Comparison of ENCODE assay signal across 8 cellular contexts in the genomic region with DNA sequence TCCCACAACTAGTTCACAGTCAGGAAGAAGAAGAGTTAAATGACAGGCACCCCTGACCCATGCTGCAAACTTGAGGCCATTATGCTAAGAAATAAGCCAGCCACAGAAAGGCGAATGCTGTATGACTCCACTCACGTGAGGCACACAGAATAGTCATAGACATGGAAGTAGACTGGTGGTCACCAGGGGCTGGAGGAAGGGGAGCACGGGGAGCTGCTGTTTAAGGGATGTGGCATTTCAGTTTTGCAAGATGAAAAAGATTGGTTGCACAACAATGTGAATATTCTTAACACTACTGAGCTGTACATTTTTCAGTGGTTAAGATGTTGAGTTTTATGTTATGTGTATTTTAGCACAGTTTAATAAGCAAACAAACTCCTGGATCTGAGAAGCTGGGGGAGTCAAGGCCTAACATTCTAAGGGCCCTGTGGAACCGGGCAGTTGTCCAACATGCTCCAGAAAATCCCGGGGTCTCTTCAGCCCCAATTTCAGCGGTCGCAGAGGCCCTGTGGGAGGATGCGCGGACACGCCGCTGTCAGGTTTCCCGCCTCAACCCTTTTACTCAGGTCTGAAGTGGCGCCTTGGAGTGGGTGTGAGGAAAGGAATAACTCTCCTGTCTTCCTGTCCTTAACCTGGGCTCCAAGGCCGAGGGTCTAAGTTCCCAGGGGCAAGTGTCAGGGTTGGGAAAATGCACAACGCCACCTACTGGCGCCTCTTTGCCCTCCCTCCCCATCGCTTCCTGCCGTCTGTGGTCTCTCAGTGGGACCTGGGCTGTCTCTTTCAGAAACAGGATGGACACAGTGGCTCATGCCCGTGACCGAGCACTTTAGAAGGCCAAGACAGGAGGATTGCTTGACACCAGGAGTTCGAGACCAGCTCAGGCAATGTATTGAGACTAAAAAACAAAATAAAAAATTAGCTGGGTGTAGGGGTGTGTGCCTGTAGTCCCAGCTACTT. TPM values are rescaled to one million over a fixed set of nuclear protein-coding genes. Genes with fewer than 3 reads are reported as not detected.
DNase-seq lines count a peak whose midpoint lies in the region; TF ChIP-seq lines count a peak whose summit lies in the region.
"Had no signal": no experiment of that assay in that cellular context is flagged by ENCODE, and none has a peak within 500 bp of the region (broad histone marks: within the 10 kb centered on the region; RNA-seq: fewer than 3 reads in every experiment).

No MANE protein-coding gene starts in this region.

- no peaks in the 10 kb centered on the region for H3K36me3 Mint-ChIP-seq in activated T-helper 2 cell treated with anti-CD3 and anti-CD28 coated beads, Interferon-gamma antibody, Interleukin-2, Interleukin-4, amounts not matched to agents 10 μg/mL and 5 μg/mL and 100 μg/mL, durations not matched to agents 14 hours and 24 hours and 36 hours (ENCODE audit: low read depth)
- H3K36me3 Mint-ChIP-seq: T-cell had no signal

- H3K27me3 Mint-ChIP-seq in activated T-helper 2 cell treated with anti-CD3 and anti-CD28 coated beads, Interferon-gamma antibody, Interleukin-2, Interleukin-4, amounts not matched to agents 10 μg/mL and 5 μg/mL and 100 μg/mL, durations not matched to agents 14 hours and 24 hours and 36 hours (ENCODE audit: low read depth) = peaks cover 21% of the 10 kb centered on the region

- no peak overlapping the region for H3K4me3 ChIP-seq in GM12865 (ENCODE audit: low read depth, low read length)
- no peak overlapping the region for H3K4me3 ChIP-seq in iPS DF 6.9 (ENCODE audit: low read length)
- H3K4me3 ChIP-seq in lower leg skin (ENCODE audit: low read depth, poor library complexity, severe bottlenecking) = no peak overlapping the region

- no peak for TF ChIP-seq POLR2A in lower leg skin (IDR thresholded peaks at IDR 0.05)

- DNase-seq in GM12865 (ENCODE audit: low read depth) (peak; percentile 51), iPS DF 6.9 (ENCODE audit: low read depth, low spot score) (peak; percentile 83), KG1 (lab: John Stamatoyannopoulos, UW) (no peak), lower leg skin (ENCODE audit: low spot score in 2 of 2) (no peak)
- peak; percentile 47 for DNase-seq in activated T-cell treated with anti-CD3 and anti-CD28 coated beads, Interleukin-2, amount 50 U/mL, for 1 hour
- no peak for DNase-seq in activated T-helper 2 cell treated with anti-CD3 and anti-CD28 coated beads, Interferon-gamma antibody, Interleukin-2, Interleukin-4, amounts not matched to agents 10 μg/mL and 5 μg/mL and 100 μg/mL, durations not matched to agents 14 hours and 24 hours and 36 hours (ENCODE audit: low spot score)

- H3K9me3 Mint-ChIP-seq in activated T-helper 2 cell treated with anti-CD3 and anti-CD28 coated beads, Interferon-gamma antibody, Interleukin-2, Interleukin-4, amounts not matched to agents 10 μg/mL and 5 μg/mL and 100 μg/mL, durations not matched to agents 14 hours and 24 hours and 36 hours = no peaks in the 10 kb centered on the region
- H3K9me3 Mint-ChIP-seq: T-cell had no signal

- no peak overlapping the region for H3K27ac Mint-ChIP-seq in activated T-helper 2 cell treated with anti-CD3 and anti-CD28 coated beads, Interferon-gamma antibody, Interleukin-2, Interleukin-4, amounts not matched to agents 10 μg/mL and 5 μg/mL and 100 μg/mL, durations not matched to agents 14 hours and 24 hours and 36 hours
- H3K27ac Mint-ChIP-seq: T-cell had no signal

- H3K27ac ChIP-seq in iPS DF 6.9 (ENCODE audit: low read length) = no peak overlapping the region

- no peak overlapping the region for H3K4me3 Mint-ChIP-seq in activated T-helper 2 cell treated with anti-CD3 and anti-CD28 coated beads, Interferon-gamma antibody, Interleukin-2, Interleukin-4, amounts not matched to agents 10 μg/mL and 5 μg/mL and 100 μg/mL, durations not matched to agents 14 hours and 24 hours and 36 hours (ENCODE audit: low read depth)
- H3K4me3 Mint-ChIP-seq: T-cell had no signal

- TF ChIP-seq CTCF in GM12865 (IDR thresholded peaks at IDR 0.05; ENCODE audit: insufficient read depth, low read depth, low read length, missing control alignments) (peak; percentile 73), LNCAP (IDR thresholded peaks at IDR 0.05) (peak; percentile 58), lower leg skin (IDR thresholded peaks at IDR 0.05) (no peak)

- peaks cover 10% of the 10 kb centered on the region for H3K4me1 Mint-ChIP-seq in activated T-helper 2 cell treated with anti-CD3 and anti-CD28 coated beads, Interferon-gamma antibody, Interleukin-2, Interleukin-4, amounts not matched to agents 10 μg/mL and 5 μg/mL and 100 μg/mL, durations not matched to agents 14 hours and 24 hours and 36 hours (ENCODE audit: low read depth)

- intact Hi-C loops in activated T-helper 2 cell treated with anti-CD3 and anti-CD28 coated beads, Interferon-gamma antibody, Interleukin-2, Interleukin-4, amounts not matched to agents 10 μg/mL and 5 μg/mL and 100 μg/mL, durations not matched to agents 14 hours and 24 hours and 36 hours (cut with micrococcal nuclease) = loop anchor here (5.0 kb wide), 2 partner anchors 37 to 278 kb away; partner anchors contain the start of gene NEK5
- intact Hi-C loops in lower leg skin (cut with DNase I; ENCODE audit: low total_unique reads) = no loop called here

- no CpG with 5 or more reads among the region's 21 CpGs for WGBS in iPS DF 6.9 (ENCODE audit: insufficient coverage, insufficient read length)
- 68 to 72% methylated on average over 21 of the region's 21 CpGs for WGBS in lower leg skin, 2 donors

- no peaks in the 10 kb centered on the region for H3K9me3 ChIP-seq in iPS DF 6.9 (ENCODE audit: control insufficient read depth, insufficient read depth, low read length)

- H3K36me3 ChIP-seq in iPS DF 6.9 (ENCODE audit: control insufficient read depth, insufficient read depth, low read length) = no peaks in the 10 kb centered on the region

- H3K27me3 ChIP-seq in iPS DF 6.9 (ENCODE audit: control insufficient read depth, insufficient read depth, low read length) = no peaks in the 10 kb centered on the region

- H3K4me1 ChIP-seq in iPS DF 6.9 (ENCODE audit: control insufficient read depth, insufficient read depth, low read length) = no peaks in the 10 kb centered on the region

RNA-seq across cellular contexts. Expression of gene TMEM272, which starts 4.4 kb away (rescaled TPM):
- total RNA-seq in activated T-helper 2 cell treated with anti-CD3 and anti-CD28 coated beads, Interferon-gamma antibody, Interleukin-2, Interleukin-4, amounts not matched to agents 10 μg/mL and 5 μg/mL and 100 μg/mL, durations not matched to agents 14 hours and 24 hours and 36 hours = 0.18 TPM in 1 of 2 replicates, not detected in the other
- total RNA-seq in lower leg skin = under 1 TPM in 1 of 4 donors, not detected in 3; 0.32 TPM

RNA-seq across cellular contexts. Expression of gene CCDC70, which starts 12.3 kb away (rescaled TPM):
- not detected in 2 replicates for total RNA-seq in activated T-helper 2 cell treated with anti-CD3 and anti-CD28 coated beads, Interferon-gamma antibody, Interleukin-2, Interleukin-4, amounts not matched to agents 10 μg/mL and 5 μg/mL and 100 μg/mL, durations not matched to agents 14 hours and 24 hours and 36 hours
- not detected for total RNA-seq in lower leg skin
- total RNA-seq: T-cell had no signal

RNA-seq across cellular contexts. Expression of gene DHRS12, which starts 45.5 kb away (rescaled TPM):
- 2.2 and 3.1 TPM in 2 replicates for total RNA-seq in activated T-helper 2 cell treated with anti-CD3 and anti-CD28 coated beads, Interferon-gamma antibody, Interleukin-2, Interleukin-4, amounts not matched to agents 10 μg/mL and 5 μg/mL and 100 μg/mL, durations not matched to agents 14 hours and 24 hours and 36 hours
- total RNA-seq in lower leg skin = 10 to 100 TPM in 2 of 4 donors, 1 to 10 TPM in 2; 7.6 to 11.8 (median 10.3) TPM

Comparison
In these comparisons a context has a peak if more than half of its experiments do, and no peak if none do; other contexts are left out.
1. DNase-seq: peak in GM12865 (single experiment), activated T-cell treated with anti-CD3 and anti-CD28 coated beads, Interleukin-2, amount 50 U/mL, for 1 hour (single experiment) and iPS DF 6.9 (single experiment); none in KG1 (single experiment), activated T-helper 2 cell treated with anti-CD3 and anti-CD28 coated beads, Interferon-gamma antibody, Interleukin-2, Interleukin-4, amounts not matched to agents 10 μg/mL and 5 μg/mL and 100 μg/mL, durations not matched to agents 14 hours and 24 hours and 36 hours (single experiment) and lower leg skin (0 of 2).
2. CTCF ChIP-seq: peak in GM12865 (single experiment) and LNCAP (single experiment); none in lower leg skin (0 of 3).